ENCODE assay signal across 14 cellular contexts in the genomic region with DNA sequence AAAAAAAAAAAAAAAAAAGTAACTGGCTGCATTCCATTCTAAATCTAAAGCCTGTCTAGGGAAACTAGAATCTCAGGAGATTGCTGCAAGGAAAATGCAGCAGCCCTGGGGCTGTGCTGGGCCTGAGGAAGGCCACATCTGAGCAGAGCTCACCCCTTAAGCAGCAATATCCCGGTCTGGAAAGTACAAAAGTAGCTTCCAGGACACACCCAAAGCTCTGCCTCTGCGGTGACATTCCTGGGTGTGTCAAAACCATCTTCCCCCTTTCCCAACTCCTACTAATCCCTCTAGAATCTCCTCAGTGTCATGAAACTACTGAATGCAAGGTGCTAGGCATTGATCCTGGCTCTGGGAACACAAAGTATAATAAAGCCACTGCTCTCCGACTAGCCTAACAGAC. TPM values are rescaled to one million over a fixed set of nuclear protein-coding genes. Genes with fewer than 3 reads are reported as not detected.
A peak's percentile ranks its signal among the peaks of the same experiment; 100 is the strongest.
DNase-seq lines count a peak whose midpoint lies in the region; ATAC-seq, FAIRE-seq and TF ChIP-seq lines count a peak whose summit lies in the region.
"Had no signal": no experiment of that assay in that cellular context is flagged by ENCODE, and none has a peak within 500 bp of the region (broad histone marks: within the 10 kb centered on the region; RNA-seq: fewer than 3 reads in every experiment).

No MANE protein-coding gene starts in this region.

- H3K4me3 Mint-ChIP-seq in HFFc6 = no peak overlapping the region
- H3K4me3 Mint-ChIP-seq: activated naive CD8-positive, alpha-beta T cell had no signal

- H3K9me3 Mint-ChIP-seq in HFFc6 = no peaks in the 10 kb centered on the region

- no peaks in the 10 kb centered on the region for H3K36me3 ChIP-seq in bronchial epithelial cell (ENCODE audit: control insufficient read depth, insufficient read depth, low read length)
- H3K36me3 ChIP-seq: thoracic aorta had no signal

- no peaks in the 10 kb centered on the region for H3K27me3 ChIP-seq in bronchial epithelial cell (ENCODE audit: control insufficient read depth, insufficient read depth, low read length)

- no peak for ATAC-seq in GM19463 (IDR thresholded peaks at IDR 0.05; ENCODE audit: unreplicated experiment)

- H3K27me3 Mint-ChIP-seq in HFFc6 (ENCODE audit: insufficient read depth) = peaks cover 2% of the 10 kb centered on the region
- H3K27me3 Mint-ChIP-seq: activated naive CD8-positive, alpha-beta T cell had no signal

- peak; percentile 7 for FAIRE-seq in bronchial epithelial cell (lab: Jason Lieb, UNC)

- H3K4me3 ChIP-seq in bronchial epithelial cell (ENCODE audit: low read depth, low read length) = no peak overlapping the region
- H3K4me3 ChIP-seq: thoracic aorta had no signal

- peaks cover 24% of the 10 kb centered on the region for H3K4me1 Mint-ChIP-seq in HFFc6 (ENCODE audit: low read depth)

- no peaks in the 10 kb centered on the region for H3K36me3 Mint-ChIP-seq in HFFc6 (ENCODE audit: low read depth)

- DNase-seq in AG20443 (ENCODE audit: low spot score) (peak; percentile 84), HFFc6 (peak; percentile 11), bronchial epithelial cell (ENCODE audit: low read depth) (peak; percentile 42), myocyte (ENCODE audit: low read depth) (peak; percentile 94), Kasumi-1 (lab: John Stamatoyannopoulos, UW) (no peak), COLO668 (lab: John Stamatoyannopoulos, UW; ENCODE audit: unreplicated experiment) (no peak)
- no peak for DNase-seq in stimulated activated CD4-positive, alpha-beta T cell treated with anti-CD3 and anti-CD28 coated beads, Interleukin-15, amount 100 ng/mL, for 24 hours
- DNase-seq: DND-41, NCI-H2107, NCI-H82, SHP77 treated with DMSO at 0.1 percent for 48 hours had no signal

- no peak overlapping the region; the same call in 1 of the 2 replicates for H3K27ac Mint-ChIP-seq in HFFc6
- H3K27ac Mint-ChIP-seq: activated naive CD8-positive, alpha-beta T cell had no signal

- TF ChIP-seq CTCF in HFFc6 (IDR thresholded peaks at IDR 0.05) = no peak
- TF ChIP-seq CTCF in bronchial epithelial cell (IDR thresholded peaks at IDR 0.05; ENCODE audit: insufficient read depth, low read length, severe bottlenecking) = no peak

RNA-seq across cellular contexts. Expression of a gene that starts 5.0 kb away (rescaled TPM):
- total RNA-seq in HFFc6 (2021; fragmentation: NEBNext Ultra II Directional; extraction: Animal tissue kit (Norgen Biotek cat#: 25700)) = under 1 TPM in 5 of 6 experiments, not detected in 1; 0.23 to 0.40 (median 0.30) TPM
- total RNA-seq in bronchial epithelial cell (0.53 and 0.64 TPM in 2 replicates), myocyte (1.1 and 1.8 TPM in 2 replicates)
- 3.3 TPM for polyA plus RNA-seq in myocyte (2012)
- total RNA-seq: thoracic aorta had no signal

RNA-seq across cellular contexts. Expression of a gene that starts 14.6 kb away (rescaled TPM):
- total RNA-seq in HFFc6 (2021; fragmentation: NEBNext Ultra II Directional; extraction: Animal tissue kit (Norgen Biotek cat#: 25700)) = 1 to 10 TPM; 2.6 to 4.2 (median 3.2) TPM
- total RNA-seq in bronchial epithelial cell = 5.5 and 5.6 TPM in 2 replicates
- total RNA-seq in myocyte = 3.1 and 3.7 TPM in 2 replicates
- polyA plus RNA-seq in myocyte (2012) = 12.0 TPM

RNA-seq across cellular contexts. Expression of a gene that starts 30.0 kb away (rescaled TPM):
- 10 to 100 TPM; 11.5 to 16.7 (median 13.9) TPM for total RNA-seq in HFFc6 (2021; fragmentation: NEBNext Ultra II Directional; extraction: Animal tissue kit (Norgen Biotek cat#: 25700))
- 3.2 and 3.7 TPM in 2 replicates for total RNA-seq in bronchial epithelial cell
- total RNA-seq in myocyte = 12.4 and 13.3 TPM in 2 replicates
- polyA plus RNA-seq in myocyte (2012) = 22.8 TPM

RNA-seq across cellular contexts. Expression of a gene that starts 50.0 kb away (rescaled TPM):
- total RNA-seq in HFFc6 (2021; fragmentation: NEBNext Ultra II Directional; extraction: Animal tissue kit (Norgen Biotek cat#: 25700)) = 10 to 100 TPM; 56.5 to 76.3 (median 61.3) TPM
- 20.3 and 22.7 TPM in 2 replicates for total RNA-seq in bronchial epithelial cell
- total RNA-seq in myocyte = 102 and 113 TPM in 2 replicates
- polyA plus RNA-seq in myocyte (2012) = 52.1 TPM

RNA-seq across cellular contexts. Expression of a gene that starts 55.2 kb away (rescaled TPM):
- 1 to 10 TPM; 6.8 to 8.5 (median 7.2) TPM for total RNA-seq in HFFc6 (2021; fragmentation: NEBNext Ultra II Directional; extraction: Animal tissue kit (Norgen Biotek cat#: 25700))
- total RNA-seq in bronchial epithelial cell = 8.7 and 14.6 TPM in 2 replicates
- total RNA-seq in myocyte = 2.4 and 5.2 TPM in 2 replicates
- 3.5 TPM for polyA plus RNA-seq in myocyte (2012)

Comparison
In these comparisons a context has a peak if more than half of its experiments do, and no peak if none do; other contexts are left out.
1. DNase-seq: peak in AG20443 (single experiment), HFFc6 (single experiment), bronchial epithelial cell (single experiment) and myocyte (single experiment); none in Kasumi-1 (0 of 2), COLO668 (single experiment) and stimulated activated CD4-positive, alpha-beta T cell treated with anti-CD3 and anti-CD28 coated beads, Interleukin-15, amount 100 ng/mL, for 24 hours (single experiment).